In genomic region chr2:74554821-74555531, GRCh38 we compare ENCODE assay signal across 8 cellular contexts. TPM values are rescaled to one million over a fixed set of nuclear protein-coding genes. Genes with fewer than 3 reads are reported as not detected.
DNase-seq lines count a peak whose midpoint lies in the region; ATAC-seq, FAIRE-seq and TF ChIP-seq lines count a peak whose summit lies in the region.

No MANE protein-coding gene starts in this region.

- no peaks in the 10 kb centered on the region for H4K20me1 ChIP-seq in HepG2 (ENCODE audit: insufficient read depth, low read length)

- in situ Hi-C loops in HepG2 (cut with HindIII; ENCODE audit: extremely low pct_ligation_motif_present, low pct_unique_long_range_greater_than_20kb): no loop called here

- peaks cover 6 to 26% of the 10 kb centered on the region in 2 experiments; a peak in 2 of 5 replicates for H3K27me3 ChIP-seq in HepG2 (ENCODE audit: control insufficient read depth in 1 of 2, insufficient read depth in 2 of 2, low read length in 2 of 2)

- H3K4me3 Mint-ChIP-seq in T-helper 17 cell: peak overlapping the region; percentile 91

- ATAC-seq in A549 (0 out of 6 replicates have a peak, but pooled peaks of 1 of the 2 experiments have one; percentile 1), GM18873 (IDR thresholded peaks at IDR 0.05; ENCODE audit: low FRiP score, unreplicated experiment) (peak; percentile 39), HG03139 (IDR thresholded peaks at IDR 0.05; ENCODE audit: unreplicated experiment) (peak; percentile 45), T-helper 17 cell (peak; percentile 57), HepG2 (no peak)

- intact Hi-C loops in HepG2 (cut with micrococcal nuclease; ENCODE audit: unreplicated experiment): no loop called here

- TF ChIP-seq CTCF in A549 (IDR thresholded peaks at IDR 0.05): no peak
- TF ChIP-seq CTCF in choroid plexus epithelial cell (conservative IDR thresholded peaks at IDR 0.05; ENCODE audit: low read depth, low read length): no peak
- TF ChIP-seq CTCF in HepG2 (CRISPR knock-in tag; IDR thresholded peaks at IDR 0.05): no peak

- no peak for DNase-seq in A549 (ENCODE audit: low read depth in 1 of 2, low spot score in 1 of 2)
- DNase-seq in T-helper 17 cell: peak in 1 of 3 donors; percentile 22
- DNase-seq in choroid plexus epithelial cell (ENCODE audit: low read depth): peak; percentile 50
- DNase-seq in HepG2 (ENCODE audit: low spot score): no peak
- peak; percentile 66 for DNase-seq in stimulated activated CD8-positive, alpha-beta memory T cell treated with anti-CD3 and anti-CD28 coated beads, Interleukin-4, amount 100 ng/mL, for 48 hours
- no peak for DNase-seq in UCSD-AML1 (lab: John Stamatoyannopoulos, UW; ENCODE audit: unreplicated experiment)

- no peak overlapping the region for H3K9ac ChIP-seq in HepG2 (ENCODE audit: insufficient read depth, low read depth, low read length)

- no peak for TF ChIP-seq RAD21 in A549 (conservative IDR thresholded peaks at IDR 0.05 in 1 of 2, IDR thresholded peaks at IDR 0.05 in 1 of 2)
- TF ChIP-seq RAD21 in HepG2 (CRISPR knock-in tag; IDR thresholded peaks at IDR 0.05): no peak

- H3K4me3 ChIP-seq in A549 (peak overlapping the region; percentile 56), choroid plexus epithelial cell (ENCODE audit: low read depth, low read length) (peak overlapping the region; percentile 87), HepG2 (replicated peaks in 1 of 3; ENCODE audit: insufficient read depth in 1 of 3, low read depth in 2 of 3, low read length in 3 of 3) (peak overlapping the region in 1 of 3 experiments; percentile 69; a peak in 1 of 6 replicates)

- H3K9me3 ChIP-seq in A549 (no peaks in the 10 kb centered on the region), T-helper 17 cell (ENCODE audit: control insufficient read depth, low read length, poor library complexity, severe bottlenecking) (no peaks in the 10 kb centered on the region), HepG2 (ENCODE audit: low read length) (no peaks in the 10 kb centered on the region)

- 89% methylated on average over 57 of the region's 58 CpGs for WGBS in A549 (ENCODE audit: missing lambda C conversion rate)
- 81% methylated on average over 54 of the region's 58 CpGs for WGBS in HepG2 (ENCODE audit: low lambda C conversion rate)

- no peak overlapping the region for H2AFZ ChIP-seq in HepG2 (ENCODE audit: low read length)

- H3K4me1 ChIP-seq in A549 (peaks cover 7% of the 10 kb centered on the region; the same call in 2 of the 3 replicates), HepG2 (ENCODE audit: insufficient read depth, low read length) (peaks cover 61% of the 10 kb centered on the region)

- no peak for TF ChIP-seq EP300 in A549 (IDR thresholded peaks at IDR 0.05)
- TF ChIP-seq EP300 in HepG2 (IDR thresholded peaks at IDR 0.05; ENCODE audit: low read depth in 2 of 2, low read length in 2 of 2): no peak
- TF ChIP-seq EP300 in HepG2 (CRISPR knock-in tag; IDR thresholded peaks at IDR 0.05; ENCODE audit: borderline replicate concordance): no peak

- H3K27ac ChIP-seq in A549 (peak overlapping the region; percentile 63 to 96; a peak in 5 of 6 replicates), HepG2 (ENCODE audit: extremely low read length, insufficient read depth, low read length) (no peak overlapping the region)

- no TSS peak for BruUV-seq in HepG2 (replicated peaks; lab: Mats Ljungman, UMichigan)

- POLR2A ChIA-PET in A549 (lab: Yijun Ruan, JAX): interaction anchor here (0.6 kb wide), 1 partner anchor 61 kb away, joined by 3 read pairs; no protein-coding TSS in a partner anchor
- POLR2A ChIA-PET in HepG2 (lab: Yijun Ruan, JAX): no interaction called here

- H3K36me3 Mint-ChIP-seq in T-helper 17 cell (ENCODE audit: low read depth): peaks cover 7% of the 10 kb centered on the region

- H3K4me1 Mint-ChIP-seq in T-helper 17 cell: peaks cover 24% of the 10 kb centered on the region

- CTCF ChIA-PET in A549 (lab: Yijun Ruan, JAX) (interaction anchor here (1.1 to 8.6 kb wide), 3 partner anchors 13 to 32 kb away, joined by 4 to 63 read pairs (median 19); no protein-coding TSS in a partner anchor), HepG2 (lab: Yijun Ruan, JAX; ENCODE audit: low intra/inter-chr PET ratio, low total read pairs) (no interaction called here)

- peaks cover 21% of the 10 kb centered on the region for H3K27me3 Mint-ChIP-seq in T-helper 17 cell

- H3K36me3 ChIP-seq in HepG2 (replicated peaks in 1 of 2; ENCODE audit: control insufficient read depth in 1 of 2, insufficient read depth in 2 of 2, low read length in 2 of 2): no peaks in the 10 kb centered on the region

- TF ChIP-seq POLR2A in A549 (IDR thresholded peaks at IDR 0.05; ENCODE audit: low read length) (0 out of 2 replicates have a peak, but pooled peaks have one; percentile 10), HepG2 (IDR thresholded peaks at IDR 0.05; ENCODE audit: insufficient read depth in 1 of 2, low read depth in 2 of 2, low read length in 2 of 2) (no peak)

- H3K27ac Mint-ChIP-seq in T-helper 17 cell: peak overlapping the region; percentile 92

- H3K4me2 ChIP-seq in A549: peak overlapping the region; percentile 76
- H3K4me2 ChIP-seq in HepG2 (ENCODE audit: low read depth, low read length): peak overlapping the region; percentile 92; the same call in 1 of the 2 replicates

- no peak for FAIRE-seq in A549 (lab: Jason Lieb, UNC)
- FAIRE-seq in HepG2 (lab: Jason Lieb, UNC): no peak

- no peaks in the 10 kb centered on the region for H3K79me2 ChIP-seq in HepG2 (ENCODE audit: insufficient read depth, low read length)

RNA-seq across cellular contexts. Expression of gene DOK1, which starts 0.5 kb away (rescaled TPM):
- polyA plus RNA-seq in A549 (2011; rRNA removed) (3.7 and 4.0 TPM in 2 replicates), A549 (2017; fragmentation: RNase III; extraction: RNeasy Plus Mini Kit Qiagen cat#74134 plus additional on column Dnase treatment) (3.2 to 5.1 TPM (median 5.0 TPM) in 3 replicates), HepG2 (2011; rRNA removed) (0.74 and 0.84 TPM in 2 replicates)
- polyA plus RNA-seq in A549 (2012; cell fraction: cytosol; rRNA removed): 4.3 and 5.2 TPM in 2 replicates
- polyA plus RNA-seq in A549 (2012; cell fraction: nucleus; rRNA removed): 9.4 and 10.4 TPM in 2 replicates
- polyA minus RNA-seq in A549 (2011; rRNA and poly(A)+ RNA removed): 4.5 and 4.9 TPM in 2 replicates
- total RNA-seq in T-helper 17 cell (10 to 100 TPM in 1 of 2 donors, 1 to 10 TPM in 1; 8.3 to 14.6 TPM), HepG2 (2016; rRNA removed; fragmentation: Illumina TruSeq; extraction: Trizol) (0.53 and 0.66 TPM in 2 replicates)
- 0.20 and 0.26 TPM in 2 replicates for total RNA-seq in HepG2 (2016; cell fraction: cytosol; rRNA removed; fragmentation: Illumina TruSeq; extraction: Trizol; ENCODE audit: low read depth)
- 0.73 and 0.74 TPM in 2 replicates for total RNA-seq in HepG2 (2016; cell fraction: insoluble cytoplasmic fraction; rRNA removed; fragmentation: Illumina TruSeq; extraction: Trizol)
- 0.46 and 0.79 TPM in 2 replicates for total RNA-seq in HepG2 (2016; cell fraction: membrane; rRNA removed; fragmentation: Illumina TruSeq; extraction: Trizol)
- 0.34 and 0.87 TPM in 2 replicates for total RNA-seq in HepG2 (2016; cell fraction: nucleus; rRNA removed; fragmentation: Illumina TruSeq; extraction: Trizol)
- 0.74 and 0.95 TPM in 2 replicates for polyA plus RNA-seq in HepG2 (2011; cell fraction: cytosol; rRNA removed)
- 0.97 and 1.7 TPM in 2 replicates for polyA plus RNA-seq in HepG2 (2011; cell fraction: nucleus; rRNA removed)
- 1.3 and 1.6 TPM in 2 replicates for polyA plus RNA-seq in HepG2 (2012)
- polyA plus RNA-seq in HepG2 (2016; cell fraction: cytosol; fragmentation: Illumina TruSeq; extraction: Trizol; ENCODE audit: low read depth): 0.22 and 0.43 TPM in 2 replicates
- 0.35 and 0.96 TPM in 2 replicates for polyA plus RNA-seq in HepG2 (2016; cell fraction: insoluble cytoplasmic fraction; fragmentation: Illumina TruSeq; extraction: Trizol; ENCODE audit: low read depth)
- 0.50 and 0.79 TPM in 2 replicates for polyA plus RNA-seq in HepG2 (2016; cell fraction: membrane; fragmentation: Illumina TruSeq; extraction: Trizol; ENCODE audit: low read depth)
- polyA plus RNA-seq in HepG2 (2016; cell fraction: nucleus; fragmentation: Illumina TruSeq; extraction: Trizol; ENCODE audit: insufficient read depth, low read depth): 0.36 and 0.63 TPM in 2 replicates
- polyA minus RNA-seq in HepG2 (2011; rRNA and poly(A)+ RNA removed; ENCODE audit: low replicate concordance): 1.5 and 3.0 TPM in 2 replicates
- 0.40 and 0.62 TPM in 2 replicates for polyA minus RNA-seq in HepG2 (2011; cell fraction: cytosol; rRNA and poly(A)+ RNA removed)
- 0.64 and 1.4 TPM in 2 replicates for polyA minus RNA-seq in HepG2 (2011; cell fraction: nucleus; rRNA and poly(A)+ RNA removed)

RNA-seq across cellular contexts. Expression of gene LOXL3, which starts 1.2 kb away (rescaled TPM):
- polyA plus RNA-seq in A549 (2011; rRNA removed) (0.30 and 0.40 TPM in 2 replicates), A549 (2017; fragmentation: RNase III; extraction: RNeasy Plus Mini Kit Qiagen cat#74134 plus additional on column Dnase treatment) (0.27 to 0.53 TPM (median 0.31 TPM) in 3 replicates), HepG2 (2011; rRNA removed) (6.5 and 7.2 TPM in 2 replicates)
- polyA plus RNA-seq in A549 (2012; cell fraction: cytosol; rRNA removed): 0.39 and 0.41 TPM in 2 replicates
- polyA plus RNA-seq in A549 (2012; cell fraction: nucleus; rRNA removed): 0.64 and 1.3 TPM in 2 replicates
- polyA minus RNA-seq in A549 (2011; rRNA and poly(A)+ RNA removed): 0.33 and 1.0 TPM in 2 replicates
- total RNA-seq in T-helper 17 cell (1 to 10 TPM in 1 of 2 donors, under 1 TPM in 1; 0.75 to 2.0 TPM), HepG2 (2016; rRNA removed; fragmentation: Illumina TruSeq; extraction: Trizol) (0.39 and 0.55 TPM in 2 replicates)
- not detected in 2 replicates for total RNA-seq in HepG2 (2016; cell fraction: cytosol; rRNA removed; fragmentation: Illumina TruSeq; extraction: Trizol; ENCODE audit: low read depth)
- total RNA-seq in HepG2 (2016; cell fraction: insoluble cytoplasmic fraction; rRNA removed; fragmentation: Illumina TruSeq; extraction: Trizol): 0.36 and 0.82 TPM in 2 replicates
- total RNA-seq in HepG2 (2016; cell fraction: membrane; rRNA removed; fragmentation: Illumina TruSeq; extraction: Trizol): 0.09 and 0.10 TPM in 2 replicates
- 0.60 and 0.84 TPM in 2 replicates for total RNA-seq in HepG2 (2016; cell fraction: nucleus; rRNA removed; fragmentation: Illumina TruSeq; extraction: Trizol)
- 6.0 and 6.6 TPM in 2 replicates for polyA plus RNA-seq in HepG2 (2011; cell fraction: cytosol; rRNA removed)
- polyA plus RNA-seq in HepG2 (2011; cell fraction: nucleus; rRNA removed): 9.6 and 11.7 TPM in 2 replicates
- 4.3 and 13.1 TPM in 2 replicates for polyA plus RNA-seq in HepG2 (2012)
- 0.19 TPM in 1 of 2 replicates, not detected in the other for polyA plus RNA-seq in HepG2 (2016; cell fraction: cytosol; fragmentation: Illumina TruSeq; extraction: Trizol; ENCODE audit: low read depth)
- 0.13 and 0.20 TPM in 2 replicates for polyA plus RNA-seq in HepG2 (2016; cell fraction: insoluble cytoplasmic fraction; fragmentation: Illumina TruSeq; extraction: Trizol; ENCODE audit: low read depth)
- 0.07 and 0.14 TPM in 2 replicates for polyA plus RNA-seq in HepG2 (2016; cell fraction: membrane; fragmentation: Illumina TruSeq; extraction: Trizol; ENCODE audit: low read depth)
- polyA plus RNA-seq in HepG2 (2016; cell fraction: nucleus; fragmentation: Illumina TruSeq; extraction: Trizol; ENCODE audit: insufficient read depth, low read depth): 1.2 and 1.6 TPM in 2 replicates
- polyA minus RNA-seq in HepG2 (2011; rRNA and poly(A)+ RNA removed; ENCODE audit: low replicate concordance): 0.72 and 6.0 TPM in 2 replicates
- polyA minus RNA-seq in HepG2 (2011; cell fraction: cytosol; rRNA and poly(A)+ RNA removed): 1.9 and 5.7 TPM in 2 replicates
- polyA minus RNA-seq in HepG2 (2011; cell fraction: nucleus; rRNA and poly(A)+ RNA removed): 4.0 TPM in 2 replicates

RNA-seq across cellular contexts. Expression of gene HTRA2, which starts 25.2 kb away (rescaled TPM):
- 28.7 and 33.7 TPM in 2 replicates for polyA plus RNA-seq in A549 (2011; rRNA removed)
- 58.3 and 59.8 TPM in 2 replicates for polyA plus RNA-seq in A549 (2012; cell fraction: cytosol; rRNA removed)
- 77.1 and 87.8 TPM in 2 replicates for polyA plus RNA-seq in A549 (2012; cell fraction: nucleus; rRNA removed)
- polyA plus RNA-seq in A549 (2017; fragmentation: RNase III; extraction: RNeasy Plus Mini Kit Qiagen cat#74134 plus additional on column Dnase treatment): 33.6 to 36.5 TPM (median 34.0 TPM) in 3 replicates
- polyA minus RNA-seq in A549 (2011; rRNA and poly(A)+ RNA removed): 36.0 and 41.3 TPM in 2 replicates
- 10 to 100 TPM; 18.5 to 21.4 TPM for total RNA-seq in T-helper 17 cell
- 37.0 and 47.7 TPM in 2 replicates for total RNA-seq in HepG2 (2016; rRNA removed; fragmentation: Illumina TruSeq; extraction: Trizol)
- 13.0 and 16.0 TPM in 2 replicates for total RNA-seq in HepG2 (2016; cell fraction: cytosol; rRNA removed; fragmentation: Illumina TruSeq; extraction: Trizol; ENCODE audit: low read depth)
- 32.1 and 51.7 TPM in 2 replicates for total RNA-seq in HepG2 (2016; cell fraction: insoluble cytoplasmic fraction; rRNA removed; fragmentation: Illumina TruSeq; extraction: Trizol)
- 24.9 and 25.2 TPM in 2 replicates for total RNA-seq in HepG2 (2016; cell fraction: membrane; rRNA removed; fragmentation: Illumina TruSeq; extraction: Trizol)
- total RNA-seq in HepG2 (2016; cell fraction: nucleus; rRNA removed; fragmentation: Illumina TruSeq; extraction: Trizol): 34.3 and 38.8 TPM in 2 replicates
- 50.3 and 56.1 TPM in 2 replicates for polyA plus RNA-seq in HepG2 (2011; rRNA removed)
- 53.8 and 61.4 TPM in 2 replicates for polyA plus RNA-seq in HepG2 (2011; cell fraction: cytosol; rRNA removed)
- polyA plus RNA-seq in HepG2 (2011; cell fraction: nucleus; rRNA removed): 92.9 and 109 TPM in 2 replicates
- polyA plus RNA-seq in HepG2 (2012): 40.6 and 45.3 TPM in 2 replicates
- polyA plus RNA-seq in HepG2 (2016; cell fraction: cytosol; fragmentation: Illumina TruSeq; extraction: Trizol; ENCODE audit: low read depth): 12.6 and 14.4 TPM in 2 replicates
- polyA plus RNA-seq in HepG2 (2016; cell fraction: insoluble cytoplasmic fraction; fragmentation: Illumina TruSeq; extraction: Trizol; ENCODE audit: low read depth): 35.6 and 37.4 TPM in 2 replicates
- polyA plus RNA-seq in HepG2 (2016; cell fraction: membrane; fragmentation: Illumina TruSeq; extraction: Trizol; ENCODE audit: low read depth): 20.3 and 20.9 TPM in 2 replicates
- 59.5 and 59.8 TPM in 2 replicates for polyA plus RNA-seq in HepG2 (2016; cell fraction: nucleus; fragmentation: Illumina TruSeq; extraction: Trizol; ENCODE audit: insufficient read depth, low read depth)
- polyA minus RNA-seq in HepG2 (2011; rRNA and poly(A)+ RNA removed; ENCODE audit: low replicate concordance): 72.4 and 106 TPM in 2 replicates
- 20.8 and 28.5 TPM in 2 replicates for polyA minus RNA-seq in HepG2 (2011; cell fraction: cytosol; rRNA and poly(A)+ RNA removed)
- polyA minus RNA-seq in HepG2 (2011; cell fraction: nucleus; rRNA and poly(A)+ RNA removed): 35.9 and 51.6 TPM in 2 replicates

RNA-seq across cellular contexts. Expression of gene AUP1, which starts 25.5 kb away (rescaled TPM):
- polyA plus RNA-seq in A549 (2011; rRNA removed) (129 and 181 TPM in 2 replicates), A549 (2017; fragmentation: RNase III; extraction: RNeasy Plus Mini Kit Qiagen cat#74134 plus additional on column Dnase treatment) (160 to 164 TPM (median 163 TPM) in 3 replicates), HepG2 (2011; rRNA removed) (267 and 291 TPM in 2 replicates)
- polyA plus RNA-seq in A549 (2012; cell fraction: cytosol; rRNA removed): 262 and 310 TPM in 2 replicates
- polyA plus RNA-seq in A549 (2012; cell fraction: nucleus; rRNA removed): 733 and 769 TPM in 2 replicates
- polyA minus RNA-seq in A549 (2011; rRNA and poly(A)+ RNA removed): 182 and 216 TPM in 2 replicates
- total RNA-seq in T-helper 17 cell (100 to 1,000 TPM; 139 to 153 TPM), HepG2 (2016; rRNA removed; fragmentation: Illumina TruSeq; extraction: Trizol) (67.0 and 174 TPM in 2 replicates)
- total RNA-seq in HepG2 (2016; cell fraction: cytosol; rRNA removed; fragmentation: Illumina TruSeq; extraction: Trizol; ENCODE audit: low read depth): 95.5 and 114 TPM in 2 replicates
- total RNA-seq in HepG2 (2016; cell fraction: insoluble cytoplasmic fraction; rRNA removed; fragmentation: Illumina TruSeq; extraction: Trizol): 65.6 and 181 TPM in 2 replicates
- total RNA-seq in HepG2 (2016; cell fraction: membrane; rRNA removed; fragmentation: Illumina TruSeq; extraction: Trizol): 120 and 144 TPM in 2 replicates
- 197 and 227 TPM in 2 replicates for total RNA-seq in HepG2 (2016; cell fraction: nucleus; rRNA removed; fragmentation: Illumina TruSeq; extraction: Trizol)
- 214 and 249 TPM in 2 replicates for polyA plus RNA-seq in HepG2 (2011; cell fraction: cytosol; rRNA removed)
- 1,050 and 1,263 TPM in 2 replicates for polyA plus RNA-seq in HepG2 (2011; cell fraction: nucleus; rRNA removed)
- polyA plus RNA-seq in HepG2 (2012): 138 and 140 TPM in 2 replicates
- 118 and 134 TPM in 2 replicates for polyA plus RNA-seq in HepG2 (2016; cell fraction: cytosol; fragmentation: Illumina TruSeq; extraction: Trizol; ENCODE audit: low read depth)
- 70.3 and 84.7 TPM in 2 replicates for polyA plus RNA-seq in HepG2 (2016; cell fraction: insoluble cytoplasmic fraction; fragmentation: Illumina TruSeq; extraction: Trizol; ENCODE audit: low read depth)
- polyA plus RNA-seq in HepG2 (2016; cell fraction: membrane; fragmentation: Illumina TruSeq; extraction: Trizol; ENCODE audit: low read depth): 127 and 139 TPM in 2 replicates
- polyA plus RNA-seq in HepG2 (2016; cell fraction: nucleus; fragmentation: Illumina TruSeq; extraction: Trizol; ENCODE audit: insufficient read depth, low read depth): 543 and 555 TPM in 2 replicates
- 211 and 273 TPM in 2 replicates for polyA minus RNA-seq in HepG2 (2011; rRNA and poly(A)+ RNA removed; ENCODE audit: low replicate concordance)
- polyA minus RNA-seq in HepG2 (2011; cell fraction: cytosol; rRNA and poly(A)+ RNA removed): 79.8 and 82.9 TPM in 2 replicates
- polyA minus RNA-seq in HepG2 (2011; cell fraction: nucleus; rRNA and poly(A)+ RNA removed): 199 and 204 TPM in 2 replicates

RNA-seq across cellular contexts. Expression of gene DQX1, which starts 28.9 kb away (rescaled TPM):
- polyA plus RNA-seq in A549 (2011; rRNA removed) (0.39 and 0.42 TPM in 2 replicates), A549 (2017; fragmentation: RNase III; extraction: RNeasy Plus Mini Kit Qiagen cat#74134 plus additional on column Dnase treatment) (0.09 to 0.21 TPM (median 0.15 TPM) in 3 replicates), HepG2 (2011; rRNA removed) (72.9 and 89.8 TPM in 2 replicates)
- 0.25 and 0.27 TPM in 2 replicates for polyA plus RNA-seq in A549 (2012; cell fraction: cytosol; rRNA removed)
- polyA plus RNA-seq in A549 (2012; cell fraction: nucleus; rRNA removed): 1.8 and 2.2 TPM in 2 replicates
- 0.21 and 0.63 TPM in 2 replicates for polyA minus RNA-seq in A549 (2011; rRNA and poly(A)+ RNA removed)
- total RNA-seq in T-helper 17 cell (under 1 TPM in 1 of 2 donors, not detected in 1; 0.23 TPM), HepG2 (2016; rRNA removed; fragmentation: Illumina TruSeq; extraction: Trizol) (23.9 and 27.6 TPM in 2 replicates)
- total RNA-seq in HepG2 (2016; cell fraction: cytosol; rRNA removed; fragmentation: Illumina TruSeq; extraction: Trizol; ENCODE audit: low read depth): 2.6 and 3.3 TPM in 2 replicates
- 22.2 and 26.8 TPM in 2 replicates for total RNA-seq in HepG2 (2016; cell fraction: insoluble cytoplasmic fraction; rRNA removed; fragmentation: Illumina TruSeq; extraction: Trizol)
- total RNA-seq in HepG2 (2016; cell fraction: membrane; rRNA removed; fragmentation: Illumina TruSeq; extraction: Trizol): 5.5 and 6.0 TPM in 2 replicates
- 33.6 and 38.9 TPM in 2 replicates for total RNA-seq in HepG2 (2016; cell fraction: nucleus; rRNA removed; fragmentation: Illumina TruSeq; extraction: Trizol)
- polyA plus RNA-seq in HepG2 (2011; cell fraction: cytosol; rRNA removed): 26.2 and 34.1 TPM in 2 replicates
- 328 and 444 TPM in 2 replicates for polyA plus RNA-seq in HepG2 (2011; cell fraction: nucleus; rRNA removed)
- 18.7 and 45.3 TPM in 2 replicates for polyA plus RNA-seq in HepG2 (2012)
- 1.8 and 2.4 TPM in 2 replicates for polyA plus RNA-seq in HepG2 (2016; cell fraction: cytosol; fragmentation: Illumina TruSeq; extraction: Trizol; ENCODE audit: low read depth)
- polyA plus RNA-seq in HepG2 (2016; cell fraction: insoluble cytoplasmic fraction; fragmentation: Illumina TruSeq; extraction: Trizol; ENCODE audit: low read depth): 24.5 and 26.6 TPM in 2 replicates
- 3.1 and 3.3 TPM in 2 replicates for polyA plus RNA-seq in HepG2 (2016; cell fraction: membrane; fragmentation: Illumina TruSeq; extraction: Trizol; ENCODE audit: low read depth)
- polyA plus RNA-seq in HepG2 (2016; cell fraction: nucleus; fragmentation: Illumina TruSeq; extraction: Trizol; ENCODE audit: insufficient read depth, low read depth): 74.4 and 79.7 TPM in 2 replicates
- polyA minus RNA-seq in HepG2 (2011; rRNA and poly(A)+ RNA removed; ENCODE audit: low replicate concordance): 0.37 and 58.7 TPM in 2 replicates
- 15.7 and 18.8 TPM in 2 replicates for polyA minus RNA-seq in HepG2 (2011; cell fraction: cytosol; rRNA and poly(A)+ RNA removed)
- 68.4 and 72.2 TPM in 2 replicates for polyA minus RNA-seq in HepG2 (2011; cell fraction: nucleus; rRNA and poly(A)+ RNA removed)

Comparison
In these comparisons a context has a peak if more than half of its experiments do, and no peak if none do; other contexts are left out.
1. DNase-seq: peak in choroid plexus epithelial cell (single experiment) and stimulated activated CD8-positive, alpha-beta memory T cell treated with anti-CD3 and anti-CD28 coated beads, Interleukin-4, amount 100 ng/mL, for 48 hours (single experiment); none in A549 (0 of 2), HepG2 (single experiment) and UCSD-AML1 (single experiment).
2. Of the 38 proteins assayed by ChIP-seq in both HepG2 and A549: peak only in HepG2: none; only in A549: POLR2A; in both: none; in neither: 37.